8 cellular contexts compared by ENCODE assay signal in genomic region chr14:34059925-34060746, GRCh38.
DNase-seq lines count a peak whose midpoint lies in the region; ATAC-seq, FAIRE-seq and TF ChIP-seq lines count a peak whose summit lies in the region.

No MANE protein-coding gene starts in this region.

- peak overlapping the region; percentile 97 for H3K4me2 ChIP-seq in GM12878 (ENCODE audit: control insufficient read depth, insufficient read depth)

- H3K36me3 Mint-ChIP-seq in T-helper 17 cell (ENCODE audit: low read depth): peaks cover 2% of the 10 kb centered on the region

- peaks cover 7% of the 10 kb centered on the region for H3K4me1 Mint-ChIP-seq in T-helper 17 cell

- in situ Hi-C loops in GM12878 (cut with MboI): no loop called here

- no peaks in the 10 kb centered on the region for H4K20me1 ChIP-seq in GM12878 (ENCODE audit: control insufficient read depth, insufficient read depth)

- ATAC-seq in T-helper 17 cell (peak; percentile 96), GM12878 (peak; percentile 91), HG03520 (IDR thresholded peaks at IDR 0.05; ENCODE audit: unreplicated experiment) (no peak)

- DNase-seq in DMS79 (lab: John Stamatoyannopoulos, UW) (peak; percentile 59), GM20000 (ENCODE audit: low spot score) (peak; percentile 85), HL-60 (ENCODE audit: low read depth in 1 of 2, low spot score in 1 of 2) (peak; percentile 42 to 57), T-helper 17 cell (peak; percentile 38 to 43 (median 42)), GM12878 (ENCODE audit: low read depth, low spot score) (no peak), iPS DF 6.9 (ENCODE audit: low read depth, low spot score) (no peak), retina (peak; percentile 89)

- peak; percentile 25 for TF ChIP-seq CTCF in GM20000 (IDR thresholded peaks at IDR 0.05; ENCODE audit: extremely low read depth, missing control alignments)
- TF ChIP-seq CTCF in HL-60 (IDR thresholded peaks at IDR 0.05; ENCODE audit: insufficient read depth, low read length): no peak
- TF ChIP-seq CTCF in GM12878 (IDR thresholded peaks at IDR 0.05 in 2 of 3, conservative IDR thresholded peaks at IDR 0.05 in 1 of 3; ENCODE audit: control insufficient read depth in 2 of 3, extremely low read depth in 1 of 3, insufficient read depth in 1 of 3, low read depth in 3 of 3, low read length in 3 of 3): peak in 2 of 3 experiments; percentile 25 to 39; a peak in 3 of 6 replicates

- CTCF ChIA-PET in GM12878 (lab: Yijun Ruan, JAX): interaction anchor here (0.6 to 2.2 kb wide), 17 partner anchors 9 to 262 kb away, joined by 3 to 13 read pairs (median 4); no protein-coding TSS in a partner anchor

- no peaks in the 10 kb centered on the region for H3K9me3 ChIP-seq in T-helper 17 cell (ENCODE audit: control insufficient read depth, low read length, poor library complexity, severe bottlenecking)
- no peaks in the 10 kb centered on the region for H3K9me3 ChIP-seq in GM12878 (replicated peaks; ENCODE audit: control insufficient read depth, insufficient read depth, low read length)
- H3K9me3 ChIP-seq in iPS DF 6.9 (ENCODE audit: control insufficient read depth, insufficient read depth, low read length): no peaks in the 10 kb centered on the region

- peak overlapping the region; percentile 24 for H3K9ac ChIP-seq in GM12878 (ENCODE audit: control insufficient read depth, insufficient read depth, low read length)

- intact Hi-C loops in GM12878 (cut with micrococcal nuclease; ENCODE audit: unreplicated experiment): no loop called here

- H3K27me3 ChIP-seq in HL-60 (ENCODE audit: insufficient read depth, poor library complexity, severe bottlenecking) (no peaks in the 10 kb centered on the region), GM12878 (replicated peaks in 1 of 2; ENCODE audit: control insufficient read depth in 2 of 2, insufficient read depth in 2 of 2, low read length in 1 of 2) (no peaks in the 10 kb centered on the region), iPS DF 6.9 (ENCODE audit: control insufficient read depth, insufficient read depth, low read length) (peaks cover 3% of the 10 kb centered on the region; the same call in 1 of the 2 replicates)

- peak; percentile 83 for TF ChIP-seq POLR2A in GM12878 (IDR thresholded peaks at IDR 0.05; ENCODE audit: low read depth, low read length)

- SMC1A ChIA-PET in GM12878 (lab: Charles Lee; ENCODE audit: uncharacterized antibody, unreplicated experiment): interaction anchor here (0.8 to 9.8 kb wide), 23 partner anchors 13 to 212 kb away, joined by 3 to 65 read pairs (median 5); no protein-coding TSS in a partner anchor

- TF ChIP-seq RAD21 in GM12878 (IDR thresholded peaks at IDR 0.05; ENCODE audit: insufficient read depth, low read depth, low read length): 0 out of 2 replicates have a peak, but pooled peaks have one; percentile 6

- peak overlapping the region; percentile 92 for H3K4me3 Mint-ChIP-seq in T-helper 17 cell

- FAIRE-seq in GM12878 (lab: Jason Lieb, UNC): no peak

- H3K27ac ChIP-seq in HL-60 (replicated peaks) (peak overlapping the region; percentile 58), GM12878 (ENCODE audit: control insufficient read depth, insufficient read depth) (peak overlapping the region; percentile 52; the same call in 1 of the 2 replicates), iPS DF 6.9 (ENCODE audit: low read length) (no peak overlapping the region)

- H3K27me3 Mint-ChIP-seq in T-helper 17 cell: peaks cover 6% of the 10 kb centered on the region

- no peaks in the 10 kb centered on the region for H3K79me2 ChIP-seq in GM12878 (ENCODE audit: control insufficient read depth, insufficient read depth, low read length)

- POLR2A ChIA-PET in GM12878 (lab: Charles Lee): interaction anchor here (0.6 to 2.6 kb wide), 16 partner anchors 10 to 1356 kb away, joined by 3 to 9 read pairs (median 6); no protein-coding TSS in a partner anchor

- H3K4me3 ChIP-seq in HL-60 (replicated peaks; ENCODE audit: insufficient read depth, low read length) (peak overlapping the region; percentile 64), GM12878 (peak overlapping the region; percentile 57; the same call in 1 of the 2 replicates), iPS DF 6.9 (ENCODE audit: low read length) (peak overlapping the region; percentile 77)

- 0 out of 4 replicates have a peak, but pooled peaks of 1 of the 2 experiments have one; percentile 42 for TF ChIP-seq EP300 in GM12878 (IDR thresholded peaks at IDR 0.05; ENCODE audit: borderline replicate concordance in 1 of 2, control insufficient read depth in 1 of 2, low read depth in 2 of 2, low read length in 2 of 2)

- no TSS peak for BruUV-seq in GM12878 (replicated peaks; lab: Mats Ljungman, UMichigan)

- peak overlapping the region; percentile 91 for H2AFZ ChIP-seq in GM12878 (ENCODE audit: control insufficient read depth, low read depth, low read length)

- H3K36me3 ChIP-seq in GM12878 (ENCODE audit: control insufficient read depth in 2 of 2, insufficient read depth in 2 of 2, low read length in 1 of 2) (no peaks in the 10 kb centered on the region), iPS DF 6.9 (ENCODE audit: control insufficient read depth, insufficient read depth, low read length) (no peaks in the 10 kb centered on the region; the same call in 1 of the 2 replicates)

- 29% methylated on average over 89 of the region's 91 CpGs for WGBS in GM12878 (ENCODE audit: insufficient coverage, insufficient replicate concordance, low lambda C conversion rate, missing lambda C conversion rate)
- no CpG with 5 or more reads among the region's 91 CpGs for WGBS in iPS DF 6.9 (ENCODE audit: insufficient coverage, insufficient read length)

- RAD21 ChIA-PET in GM12878 (lab: Charles Lee; ENCODE audit: unreplicated experiment): interaction anchor here (0.7 to 6.5 kb wide), 23 partner anchors 9 to 220 kb away, joined by 3 to 51 read pairs (median 4); no protein-coding TSS in a partner anchor

- H3K4me1 ChIP-seq in GM12878 (ENCODE audit: control insufficient read depth, insufficient read depth, low read length) (peaks cover 19% of the 10 kb centered on the region), iPS DF 6.9 (ENCODE audit: control insufficient read depth, insufficient read depth, low read length) (peaks cover 1% of the 10 kb centered on the region)

- H3K27ac Mint-ChIP-seq in T-helper 17 cell: peak overlapping the region; percentile 73

TF ChIP-seq in GM12878, 131 proteins besides CTCF, POLR2A, EP300 and RAD21 (continues in another document):
- TF ChIP-seq ESRRA (IDR thresholded peaks at IDR 0.05; ENCODE audit: low read length) (no peak), BCL11A (IDR thresholded peaks at IDR 0.05; ENCODE audit: low read depth, low read length) (no peak), RFX5 (IDR thresholded peaks at IDR 0.05; ENCODE audit: low read depth, low read length) (no peak), MXI1 (IDR thresholded peaks at IDR 0.05; ENCODE audit: low read depth, low read length) (peak; percentile 74; the same call in 1 of the 2 replicates), ZNF687 (IDR thresholded peaks at IDR 0.05) (peak; percentile 98), NKRF (conservative IDR thresholded peaks at IDR 0.05) (0 out of 2 replicates have a peak, but pooled peaks have one; percentile 46), HDAC6 (IDR thresholded peaks at IDR 0.05; ENCODE audit: unreplicated experiment) (peak; percentile 86), MAX (IDR thresholded peaks at IDR 0.05; ENCODE audit: low read depth, low read length) (peak; percentile 76; the same call in 1 of the 2 replicates), EED (IDR thresholded peaks at IDR 0.05; ENCODE audit: low read depth) (no peak)

Comparison
In these comparisons a context has a peak if more than half of its experiments do, and no peak if none do; other contexts are left out.
1. DNase-seq: peak in DMS79 (single experiment), GM20000 (single experiment), HL-60 (2 of 2), T-helper 17 cell (3 of 3) and retina (single experiment); none in GM12878 (single experiment) and iPS DF 6.9 (single experiment).
2. Peak in every context shown above with its lines, with median percentiles within 50 percentile points of each other: H3K4me3 ChIP-seq.